Comparison of ENCODE assay signal across 8 cellular contexts in the genomic region with DNA sequence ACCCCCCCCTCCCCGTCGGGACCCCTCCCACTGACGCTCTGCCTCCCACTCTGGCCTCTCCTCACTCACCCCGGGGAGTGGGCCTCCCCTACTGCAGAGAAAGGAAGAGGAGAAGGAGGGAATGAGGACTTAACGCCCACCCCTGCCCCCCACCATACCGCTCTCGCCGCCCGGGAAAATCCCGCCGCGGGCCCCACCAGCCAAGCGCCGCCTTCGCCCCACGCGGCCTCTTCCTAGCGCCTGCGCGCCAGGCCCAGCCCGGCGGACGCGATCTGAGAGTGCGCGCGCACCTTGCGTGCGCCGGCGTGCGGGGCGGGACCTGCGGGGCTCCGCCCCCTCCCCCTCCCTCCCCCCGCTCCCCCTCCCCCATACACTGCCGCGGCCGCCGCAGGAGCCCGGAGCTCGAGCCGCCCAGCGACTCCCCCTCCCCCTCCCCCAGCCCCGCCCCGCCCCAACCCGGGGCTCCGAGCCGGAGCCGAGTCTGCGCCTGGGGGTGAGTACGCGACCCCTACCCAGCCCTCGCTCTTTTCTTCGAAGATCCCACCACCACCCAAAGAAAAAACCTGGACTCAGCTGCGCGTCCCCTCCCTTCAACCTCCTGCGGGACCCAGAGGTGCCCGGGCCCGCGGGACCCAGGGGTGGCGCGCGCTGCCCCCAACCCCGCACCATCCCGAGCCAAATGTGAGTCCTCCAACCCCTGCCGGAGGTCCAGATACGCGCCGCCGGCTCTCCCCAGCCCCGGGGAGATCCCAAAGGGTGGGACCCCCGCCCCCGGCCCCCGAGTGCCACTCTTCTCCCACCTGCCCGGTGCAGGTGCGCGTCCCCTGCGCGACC. TPM values are rescaled to one million over a fixed set of nuclear protein-coding genes. Genes with fewer than 3 reads are reported as not detected.
DNase-seq lines count a peak whose midpoint lies in the region; FAIRE-seq and TF ChIP-seq lines count a peak whose summit lies in the region.

Gene MRPL14 (minus strand): TSS at position 267 of the 834 bp plus-strand sequence. CDS start 10,841 bp downstream, outside the sequence.
Gene TMEM63B (plus strand): TSS at position 369 of the 834 bp plus-strand sequence. CDS start 7,031 bp downstream, outside the sequence.

- intact Hi-C loops in T-helper 2 cell treated with Interferon-gamma antibody and Interleukin-4, amounts not matched to agents 100 ng/mL and 5 ng/mL, for 36 hours (cut with micrococcal nuclease), result loop anchor here (2.0 to 5.0 kb wide), 5 partner anchors 23 to 500 kb away; partner anchors contain the start of genes GTPBP2, HSP90AB1, SLC29A1 and VEGFA

- no peaks in the 10 kb centered on the region for H3K9me3 ChIP-seq in right atrium auricular region

- TF ChIP-seq CTCF in right atrium auricular region (IDR thresholded peaks at IDR 0.05), result no peak

- H3K4me3 ChIP-seq in GM08714 (ENCODE audit: low read length), result peak within 1 kb of the TSS; percentile 98
- H3K4me3 ChIP-seq in right atrium auricular region, result peak within 1 kb of the TSS; percentile 76 to 100

- DNase-seq in HEK293T (ENCODE audit: extremely low spot score), result peak; percentile 98
- peak; percentile 71 for DNase-seq in NCI-H1105 treated with DMSO at 0.1 percent for 48 hours (lab: John Stamatoyannopoulos, UW)
- DNase-seq in right atrium auricular region (ENCODE audit: low spot score), result peak; percentile 81
- peak; percentile 87 for DNase-seq in putamen (ENCODE audit: low spot score)
- DNase-seq in urothelium cell line (ENCODE audit: low spot score), result peak; percentile 99

- peak within 1 kb of the TSS; percentile 65 for H3K27ac ChIP-seq in angular gyrus (ENCODE audit: low read depth, low read length)
- H3K27ac ChIP-seq in right atrium auricular region, result peak within 1 kb of the TSS; percentile 93 to 96

- H3K4me1 ChIP-seq in right atrium auricular region, result peaks cover 0 to 50% of the 10 kb centered on the region in 2 donors

- no peak for FAIRE-seq in urothelium cell line (lab: Jason Lieb, UNC)

- H3K27me3 ChIP-seq in right atrium auricular region, result no peaks in the 10 kb centered on the region

- CTCF ChIA-PET in HEK293T (lab: Yijun Ruan, JAX), result no interaction called here

- H3K36me3 ChIP-seq in right atrium auricular region, result no peaks in the 10 kb centered on the region

- POLR2A ChIA-PET in HEK293T (lab: Yijun Ruan, JAX), result interaction anchor here (1.4 kb wide), 1 partner anchor 119 kb away, joined by 4 read pairs; the partner anchor contains the start of gene HSP90AB1

TF ChIP-seq in HEK293T, 16 proteins besides CTCF, POLR2A, EP300 and RAD21:
- TF ChIP-seq FOXK2 (IDR thresholded peaks at IDR 0.05) (no peak), L3MBTL2 (conservative IDR thresholded peaks at IDR 0.05) (0 out of 2 replicates have a peak, but pooled peaks have one; percentile 43)

RNA-seq across cellular contexts. Expression of gene MRPL14, which starts in this region (rescaled TPM):
- total RNA-seq in T-helper 2 cell treated with Interferon-gamma antibody and Interleukin-4, amounts not matched to agents 100 ng/mL and 5 ng/mL, for 36 hours, result 54.4 and 56.4 TPM in 2 replicates
- total RNA-seq in right atrium auricular region, result 10 to 100 TPM; 44.1 to 45.9 TPM

RNA-seq across cellular contexts. Expression of gene TMEM63B, which starts in this region (rescaled TPM):
- 10.4 and 11.1 TPM in 2 replicates for total RNA-seq in T-helper 2 cell treated with Interferon-gamma antibody and Interleukin-4, amounts not matched to agents 100 ng/mL and 5 ng/mL, for 36 hours
- 10 to 100 TPM; 29.2 to 37.1 TPM for total RNA-seq in right atrium auricular region

Comparison
In these comparisons a context has a peak if more than half of its experiments do, and no peak if none do; other contexts are left out.
1. Peak in every context shown above with its lines: DNase-seq, H3K4me3 ChIP-seq and H3K27ac ChIP-seq.